1 cellular context compared by ENCODE assay signal in genomic region chr19:43778651-43779050, GRCh38.
TF ChIP-seq lines count a peak whose summit lies in the region.

No MANE protein-coding gene starts in this region.

TF ChIP-seq in HCT116, 20 proteins besides CTCF, POLR2A, EP300 and RAD21 (continued from another document):
- no peak for TF ChIP-seq CBX3 (IDR thresholded peaks at IDR 0.05; ENCODE audit: low read depth)
- TF ChIP-seq ZNF274 (IDR thresholded peaks at IDR 0.05; ENCODE audit: low read depth, low read length): no peak
